Comparison of ENCODE assay signal across 13 cellular contexts in genomic region chr4:108094131-108094530, GRCh38.
"Had no signal": no experiment of that assay in that cellular context is flagged by ENCODE, and none has a peak within 500 bp of the region (broad histone marks: within the 10 kb centered on the region; RNA-seq: fewer than 3 reads in every experiment).

No MANE protein-coding gene starts in this region.

- H3K27me3 Mint-ChIP-seq: stimulated activated naive B cell treated with anti-CD40 and anti-IgM and Interleukin-4, amounts not matched to agents 10 μg/mL and 1 μg/mL and 100 μg/mL, for 72 hours had no signal

- H3K4me3 Mint-ChIP-seq: nephron progenitor cell; stimulated activated naive B cell treated with anti-CD40 and anti-IgM and Interleukin-4, amounts not matched to agents 10 μg/mL and 1 μg/mL and 100 μg/mL, for 72 hours had no signal

- H3K9me3 Mint-ChIP-seq: nephron progenitor cell; stimulated activated naive B cell treated with anti-CD40 and anti-IgM and Interleukin-4, amounts not matched to agents 10 μg/mL and 1 μg/mL and 100 μg/mL, for 72 hours had no signal

- H3K27ac Mint-ChIP-seq: stimulated activated naive B cell treated with anti-CD40 and anti-IgM and Interleukin-4, amounts not matched to agents 10 μg/mL and 1 μg/mL and 100 μg/mL, for 72 hours had no signal

- DNase-seq: activated CD8-positive, alpha-beta memory T cell treated with anti-CD3 and anti-CD28 coated beads for 24 hours; activated gamma-delta T cell treated with Interleukin-2 at 50 U/mL for 16 hours; hippocampal formation; left ventricle myocardium superior; mesenchymal stem cell; nephron progenitor cell; SK-N-SH; spleen; stimulated activated CD4-positive, alpha-beta T cell treated with anti-CD3 and anti-CD28 coated beads, Interleukin-1b, Interleukin-23, amount 100 ng/mL, for 48 hours; stimulated activated naive B cell treated with anti-CD40 and anti-IgM and Interleukin-4, amounts not matched to agents 10 μg/mL and 1 μg/mL and 100 μg/mL, for 72 hours; upper lobe of left lung had no signal

- ATAC-seq: esophagus mucosa; left ventricle myocardium superior; sciatic nerve; stimulated activated naive B cell treated with anti-CD40 and anti-IgM and Interleukin-4, amounts not matched to agents 10 μg/mL and 1 μg/mL and 100 μg/mL, for 72 hours had no signal

- H3K36me3 Mint-ChIP-seq: stimulated activated naive B cell treated with anti-CD40 and anti-IgM and Interleukin-4, amounts not matched to agents 10 μg/mL and 1 μg/mL and 100 μg/mL, for 72 hours had no signal
